ENCODE assay signal across 8 cellular contexts in the genomic region with DNA sequence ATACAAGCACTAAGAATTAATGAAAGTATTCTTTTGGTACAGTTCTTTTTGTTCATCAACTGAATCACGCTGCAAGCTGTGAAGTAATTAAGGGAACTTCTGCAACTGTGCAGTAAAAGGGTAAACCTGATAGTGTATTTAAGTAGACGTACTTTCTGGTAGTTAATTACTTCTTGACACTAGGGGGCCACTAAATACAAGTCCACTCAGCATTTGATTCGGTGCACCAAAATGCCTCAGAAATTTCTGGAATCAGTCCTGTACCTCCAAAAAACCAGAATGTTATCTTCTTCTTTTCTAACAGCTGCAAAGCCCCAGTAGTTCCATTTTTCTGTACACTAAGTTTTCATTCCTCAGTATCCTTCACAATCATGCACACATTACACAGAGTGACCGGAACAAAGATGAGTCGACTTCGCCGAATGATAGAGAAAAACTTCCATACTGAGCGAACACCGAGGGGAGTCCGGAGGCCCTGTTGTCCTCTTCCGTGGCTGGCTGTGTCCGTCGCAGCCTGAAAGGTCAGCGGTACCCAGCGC. TPM values are rescaled to one million over a fixed set of nuclear protein-coding genes. Genes with fewer than 3 reads are reported as not detected.
DNase-seq lines count a peak whose midpoint lies in the region; TF ChIP-seq lines count a peak whose summit lies in the region.

No MANE protein-coding gene starts in this region.

- H3K9me3 Mint-ChIP-seq in HFFc6, result no peaks in the 10 kb centered on the region
- H3K9me3 Mint-ChIP-seq in activated CD4-positive, alpha-beta memory T cell treated with anti-CD3 and anti-CD28 coated beads for 36 hours, result no peaks in the 10 kb centered on the region

- DNase-seq in stimulated activated CD4-positive, alpha-beta T cell treated with anti-CD3 and anti-CD28 coated beads, Interleukin-4, amount 100 ng/mL, for 24 hours, result peak; percentile 14
- DNase-seq in stimulated activated CD4-positive, alpha-beta T cell treated with anti-CD3 and anti-CD28 coated beads, Interleukin-12 subunit alpha, Interleukin-12 subunit beta, amount 100 ng/mL, for 4 hours, result no peak
- DNase-seq in HFFc6 (peak; percentile 49), MV-4-11 (lab: John Stamatoyannopoulos, UW) (peak; percentile 78), fibroblast of villous mesenchyme (ENCODE audit: low read depth) (peak; percentile 72), mesenteric fat pad (ENCODE audit: low spot score) (no peak)
- DNase-seq in activated CD4-positive, alpha-beta memory T cell treated with anti-CD3 and anti-CD28 coated beads for 36 hours, result no peak

- H3K27me3 ChIP-seq in neutrophil, result no peaks in the 10 kb centered on the region

- H3K4me1 Mint-ChIP-seq in HFFc6 (ENCODE audit: low read depth), result peaks cover 45% of the 10 kb centered on the region
- peaks cover 42% of the 10 kb centered on the region for H3K4me1 Mint-ChIP-seq in activated CD4-positive, alpha-beta memory T cell treated with anti-CD3 and anti-CD28 coated beads for 36 hours (ENCODE audit: low read depth)

- peak; percentile 82 for TF ChIP-seq CTCF in HFFc6 (IDR thresholded peaks at IDR 0.05)
- peak; percentile 48 for TF ChIP-seq CTCF in fibroblast of villous mesenchyme (IDR thresholded peaks at IDR 0.05; ENCODE audit: insufficient read depth, low read depth, low read length)
- TF ChIP-seq CTCF in neutrophil (IDR thresholded peaks at IDR 0.05), result no peak

- H3K27ac Mint-ChIP-seq in HFFc6, result peak overlapping the region; percentile 94
- H3K27ac Mint-ChIP-seq in activated CD4-positive, alpha-beta memory T cell treated with anti-CD3 and anti-CD28 coated beads for 36 hours, result peak overlapping the region; percentile 97

- H3K27me3 Mint-ChIP-seq in HFFc6 (ENCODE audit: insufficient read depth), result no peaks in the 10 kb centered on the region; the same call in 1 of the 2 replicates
- H3K27me3 Mint-ChIP-seq in activated CD4-positive, alpha-beta memory T cell treated with anti-CD3 and anti-CD28 coated beads for 36 hours, result no peaks in the 10 kb centered on the region

- H3K36me3 ChIP-seq in neutrophil, result peaks cover 40% of the 10 kb centered on the region

- peaks cover 9% of the 10 kb centered on the region for H3K36me3 Mint-ChIP-seq in HFFc6 (ENCODE audit: low read depth)
- peaks cover 24% of the 10 kb centered on the region for H3K36me3 Mint-ChIP-seq in activated CD4-positive, alpha-beta memory T cell treated with anti-CD3 and anti-CD28 coated beads for 36 hours

- intact Hi-C loops in activated CD4-positive, alpha-beta memory T cell treated with anti-CD3 and anti-CD28 coated beads for 36 hours (cut with micrococcal nuclease), result loop anchor here (2.0 to 10.0 kb wide), 7 partner anchors 82 to 1204 kb away; a partner anchor contains a TSS

- H3K4me3 ChIP-seq in fibroblast of villous mesenchyme (ENCODE audit: low read depth, low read length), result peak overlapping the region; percentile 100
- H3K4me3 ChIP-seq in neutrophil (ENCODE audit: low read depth in 1 of 2, low read length in 1 of 2), result peak overlapping the region; percentile 80 to 84

- peak overlapping the region; percentile 87 for H3K27ac ChIP-seq in neutrophil

- peaks cover 20 to 22% of the 10 kb centered on the region in 2 experiments for H3K4me1 ChIP-seq in neutrophil (ENCODE audit: control insufficient read depth in 1 of 2, insufficient read depth in 1 of 2, low read depth in 1 of 2, low read length in 1 of 2)

- no peaks in the 10 kb centered on the region for H3K9me3 ChIP-seq in neutrophil

- POLR2A ChIA-PET in activated CD4-positive, alpha-beta memory T cell treated with anti-CD3 and anti-CD28 coated beads for 36 hours (lab: Charles Lee), result interaction anchor here (0.7 to 0.9 kb wide), 2 partner anchors 39 to 101 kb away, joined by 3 read pairs; no protein-coding TSS in a partner anchor

- CTCF ChIA-PET in activated CD4-positive, alpha-beta memory T cell treated with anti-CD3 and anti-CD28 coated beads for 36 hours (lab: Charles Lee), result interaction anchor here (0.8 to 1.9 kb wide), 6 partner anchors 8 to 152 kb away, joined by 3 to 7 read pairs (median 4); no protein-coding TSS in a partner anchor

- H3K4me3 Mint-ChIP-seq in HFFc6, result peak overlapping the region; percentile 96
- H3K4me3 Mint-ChIP-seq in activated CD4-positive, alpha-beta memory T cell treated with anti-CD3 and anti-CD28 coated beads for 36 hours, result peak overlapping the region; percentile 100

RNA-seq across cellular contexts. Expression of a gene that starts 0.5 kb away (rescaled TPM):
- total RNA-seq in HFFc6 (2021; fragmentation: NEBNext Ultra II Directional; extraction: Animal tissue kit (Norgen Biotek cat#: 25700)), result 10 to 100 TPM; 26.6 to 31.0 (median 28.0) TPM
- 10 to 100 TPM; 30.9 to 33.0 TPM for total RNA-seq in activated CD4-positive, alpha-beta memory T cell treated with anti-CD3 and anti-CD28 coated beads for 36 hours
- total RNA-seq in fibroblast of villous mesenchyme (30.6 and 53.5 TPM in 2 replicates), mesenteric fat pad (10.8 TPM)

RNA-seq across cellular contexts. Expression of a gene that starts 0.6 kb away (rescaled TPM):
- total RNA-seq in HFFc6 (2021; fragmentation: NEBNext Ultra II Directional; extraction: Animal tissue kit (Norgen Biotek cat#: 25700)), result 100 to 1,000 TPM in 3 of 6 experiments, 10 to 100 TPM in 3; 74.4 to 118 (median 96.0) TPM
- total RNA-seq in activated CD4-positive, alpha-beta memory T cell treated with anti-CD3 and anti-CD28 coated beads for 36 hours, result 10 to 100 TPM; 96.1 to 98.0 TPM
- total RNA-seq in fibroblast of villous mesenchyme (66.1 and 74.4 TPM in 2 replicates), mesenteric fat pad (68.6 TPM)

Comparison
In these comparisons a context has a peak if more than half of its experiments do, and no peak if none do; other contexts are left out.
1. DNase-seq: peak in stimulated activated CD4-positive, alpha-beta T cell treated with anti-CD3 and anti-CD28 coated beads, Interleukin-4, amount 100 ng/mL, for 24 hours (single experiment), HFFc6 (single experiment), MV-4-11 (single experiment) and fibroblast of villous mesenchyme (single experiment); none in stimulated activated CD4-positive, alpha-beta T cell treated with anti-CD3 and anti-CD28 coated beads, Interleukin-12 subunit alpha, Interleukin-12 subunit beta, amount 100 ng/mL, for 4 hours (single experiment), activated CD4-positive, alpha-beta memory T cell treated with anti-CD3 and anti-CD28 coated beads for 36 hours (single experiment) and mesenteric fat pad (single experiment).